ENCODE assay signal across 10 cellular contexts in the genomic region with DNA sequence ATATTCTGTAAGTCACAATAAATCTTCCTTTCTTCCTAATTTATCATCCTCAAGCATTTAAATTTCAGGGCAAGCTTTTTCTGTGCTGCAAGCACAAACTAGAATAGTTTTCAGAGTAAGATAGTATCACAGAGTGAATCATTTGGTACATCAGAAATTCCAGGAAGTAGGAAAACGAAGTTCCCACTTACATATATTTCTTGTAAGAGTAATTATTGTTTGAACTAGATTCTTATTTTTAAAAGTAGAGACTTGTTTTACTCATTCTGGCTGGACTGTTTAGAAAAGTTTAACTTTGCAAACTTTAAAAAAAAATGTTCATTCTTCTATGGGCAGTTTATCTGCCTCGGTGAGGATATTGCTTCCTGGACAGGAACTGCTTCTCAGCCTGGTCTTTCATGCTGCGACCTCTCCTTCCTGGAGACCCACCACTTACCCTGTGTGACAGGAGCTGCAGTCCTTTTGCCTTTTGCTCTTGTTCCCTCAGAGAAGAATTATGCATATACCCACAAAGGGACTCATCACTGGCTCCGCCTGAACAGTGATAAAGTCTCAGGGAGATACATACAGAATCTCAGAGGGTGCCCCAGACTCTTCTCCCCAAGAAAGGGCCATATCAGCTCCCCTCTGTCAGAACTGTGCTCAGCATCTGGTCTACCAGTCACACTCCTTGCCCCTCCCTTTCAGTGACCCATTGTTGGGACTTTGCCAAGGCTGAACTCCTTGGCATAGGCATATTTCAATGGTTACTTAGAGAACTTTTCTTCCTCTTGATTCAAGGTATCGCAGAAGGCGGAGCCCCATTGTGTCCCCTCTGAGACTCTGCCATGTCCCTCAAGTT.
DNase-seq lines count a peak whose midpoint lies in the region; ATAC-seq and TF ChIP-seq lines count a peak whose summit lies in the region.
"Had no signal": no experiment of that assay in that cellular context is flagged by ENCODE, and none has a peak within 500 bp of the region (broad histone marks: within the 10 kb centered on the region; RNA-seq: fewer than 3 reads in every experiment).

No MANE protein-coding gene starts in this region.

- H4K20me1 ChIP-seq in hepatocyte (ENCODE audit: insufficient read depth, poor library complexity, severe bottlenecking): no peaks in the 10 kb centered on the region

- intact Hi-C loops in adrenal gland (cut with DNase I) (loop anchor here in 1 of 2 donors (10.0 kb wide), 1 partner anchor 106 kb away; the partner anchor contains the start of gene CD55), left lung (cut with DNase I) (no loop called here)
- intact Hi-C loops in activated T-helper 2 cell treated with anti-CD3 and anti-CD28 coated beads, Interferon-gamma antibody, Interleukin-2, Interleukin-4, amounts not matched to agents 10 μg/mL and 5 μg/mL and 100 μg/mL, durations not matched to agents 14 hours and 24 hours and 36 hours (cut with micrococcal nuclease): no loop called here

- peaks cover 6% of the 10 kb centered on the region for H3K4me1 Mint-ChIP-seq in activated T-helper 2 cell treated with anti-CD3 and anti-CD28 coated beads, Interferon-gamma antibody, Interleukin-2, Interleukin-4, amounts not matched to agents 10 μg/mL and 5 μg/mL and 100 μg/mL, durations not matched to agents 14 hours and 24 hours and 36 hours (ENCODE audit: low read depth)

- no peaks in the 10 kb centered on the region for H3K36me3 Mint-ChIP-seq in activated T-helper 2 cell treated with anti-CD3 and anti-CD28 coated beads, Interferon-gamma antibody, Interleukin-2, Interleukin-4, amounts not matched to agents 10 μg/mL and 5 μg/mL and 100 μg/mL, durations not matched to agents 14 hours and 24 hours and 36 hours (ENCODE audit: low read depth)

- H3K79me2 ChIP-seq in hepatocyte: no peaks in the 10 kb centered on the region

- H3K9me3 ChIP-seq in adrenal gland (replicated peaks in 1 of 3): peaks cover 0 to 4% (median 4%) of the 10 kb centered on the region in 3 donors
- peaks cover 0 to 13% of the 10 kb centered on the region in 2 donors for H3K9me3 ChIP-seq in left lung
- peaks cover 0 to 10% (median 0%) of the 10 kb centered on the region in 4 donors for H3K9me3 ChIP-seq in upper lobe of left lung
- no peaks in the 10 kb centered on the region for H3K9me3 ChIP-seq in hepatocyte (ENCODE audit: low read depth)

- 30 to 41% (median 34%) methylated on average over 6 of the region's 6 CpGs for WGBS in adrenal gland, 4 donors
- 41 to 49% methylated on average over 6 of the region's 6 CpGs for WGBS in upper lobe of left lung, 2 donors
- WGBS in hepatocyte (ENCODE audit: low lambda C conversion rate, missing lambda C conversion rate): 85% methylated on average over 6 of the region's 6 CpGs

- H3K27me3 ChIP-seq in adrenal gland: no peaks in the 10 kb centered on the region
- H3K27me3 ChIP-seq in left lung: no peaks in the 10 kb centered on the region
- no peaks in the 10 kb centered on the region for H3K27me3 ChIP-seq in upper lobe of left lung
- H3K27me3 ChIP-seq in hepatocyte: no peaks in the 10 kb centered on the region
- H3K27me3 ChIP-seq: right lobe of liver had no signal

- ATAC-seq in left lung: peak; percentile 79
- peak; percentile 49 to 77 for ATAC-seq in upper lobe of left lung (ENCODE audit: low FRiP score in 2 of 2)
- ATAC-seq: activated naive CD4-positive, alpha-beta T cell treated with anti-CD3 and anti-CD28 coated beads, Interleukin-2, amount 50 U/mL, for 72 hours; naive thymus-derived CD8-positive, alpha-beta T cell had no signal

- peak; percentile 11 for DNase-seq in LoVo (ENCODE audit: low spot score)
- DNase-seq in adrenal gland: peak; percentile 56 to 76 (median 62)
- peak in 1 of 2 donors; percentile 53 for DNase-seq in left lung
- peak in 1 of 2 donors; percentile 72 for DNase-seq in upper lobe of left lung
- no peak for DNase-seq in UCSD-AML1 (lab: John Stamatoyannopoulos, UW; ENCODE audit: unreplicated experiment)
- no peak for DNase-seq in activated T-helper 2 cell treated with anti-CD3 and anti-CD28 coated beads, Interferon-gamma antibody, Interleukin-2, Interleukin-4, amounts not matched to agents 10 μg/mL and 5 μg/mL and 100 μg/mL, durations not matched to agents 14 hours and 24 hours and 36 hours (ENCODE audit: low spot score)
- no peak for DNase-seq in hepatocyte (ENCODE audit: low spot score)
- DNase-seq: naive thymus-derived CD8-positive, alpha-beta T cell; right lobe of liver had no signal

- H3K27ac ChIP-seq in adrenal gland (peak overlapping the region in 4 of 5 donors; percentile 46 to 67 (median 56)), left lung (peak overlapping the region; percentile 15 to 60), upper lobe of left lung (peak overlapping the region in 3 of 4 donors; percentile 40 to 68 (median 51)), hepatocyte (no peak overlapping the region)
- H3K27ac ChIP-seq: right lobe of liver had no signal

- TF ChIP-seq POLR2A in adrenal gland (IDR thresholded peaks at IDR 0.05) (no peak), upper lobe of left lung (IDR thresholded peaks at IDR 0.05) (peak in 2 of 4 donors; percentile 16 to 47)

- TF ChIP-seq CTCF in adrenal gland (IDR thresholded peaks at IDR 0.05) (no peak), left lung (IDR thresholded peaks at IDR 0.05) (no peak), upper lobe of left lung (IDR thresholded peaks at IDR 0.05) (no peak), hepatocyte (IDR thresholded peaks at IDR 0.05; ENCODE audit: poor library complexity) (no peak)

- no peak overlapping the region for H3K4me3 Mint-ChIP-seq in activated T-helper 2 cell treated with anti-CD3 and anti-CD28 coated beads, Interferon-gamma antibody, Interleukin-2, Interleukin-4, amounts not matched to agents 10 μg/mL and 5 μg/mL and 100 μg/mL, durations not matched to agents 14 hours and 24 hours and 36 hours (ENCODE audit: low read depth)

- peak overlapping the region in 1 of 4 donors; percentile 32 for H3K4me3 ChIP-seq in adrenal gland
- no peak overlapping the region for H3K4me3 ChIP-seq in left lung
- H3K4me3 ChIP-seq in upper lobe of left lung: peak overlapping the region in 2 of 4 donors; percentile 25 to 27
- H3K4me3 ChIP-seq in hepatocyte: no peak overlapping the region
- H3K4me3 ChIP-seq: right lobe of liver had no signal

- H3K9me2 ChIP-seq in hepatocyte (replicated peaks; ENCODE audit: insufficient read depth): no peaks in the 10 kb centered on the region

- H3K4me1 ChIP-seq in adrenal gland (replicated peaks in 1 of 2) (peaks cover 22 to 36% of the 10 kb centered on the region in 2 donors), left lung (peaks cover 0 to 15% of the 10 kb centered on the region in 2 donors), upper lobe of left lung (peaks cover 0 to 21% (median 5%) of the 10 kb centered on the region in 4 donors), hepatocyte (ENCODE audit: insufficient read depth) (no peaks in the 10 kb centered on the region)
- H3K4me1 ChIP-seq: right lobe of liver had no signal

- no peak overlapping the region for H2AFZ ChIP-seq in hepatocyte

- TF ChIP-seq EP300 in upper lobe of left lung (IDR thresholded peaks at IDR 0.05): no peak

- no peak overlapping the region for H3K4me2 ChIP-seq in hepatocyte

- H3K36me3 ChIP-seq in adrenal gland (replicated peaks in 1 of 2): no peaks in the 10 kb centered on the region
- no peaks in the 10 kb centered on the region for H3K36me3 ChIP-seq in left lung
- H3K36me3 ChIP-seq in upper lobe of left lung: no peaks in the 10 kb centered on the region
- H3K36me3 ChIP-seq in hepatocyte (replicated peaks; ENCODE audit: insufficient read depth, low read depth): no peaks in the 10 kb centered on the region
- H3K36me3 ChIP-seq: right lobe of liver had no signal

- H3K27me3 Mint-ChIP-seq in activated T-helper 2 cell treated with anti-CD3 and anti-CD28 coated beads, Interferon-gamma antibody, Interleukin-2, Interleukin-4, amounts not matched to agents 10 μg/mL and 5 μg/mL and 100 μg/mL, durations not matched to agents 14 hours and 24 hours and 36 hours (ENCODE audit: low read depth): peaks cover 2% of the 10 kb centered on the region

- peaks cover 8% of the 10 kb centered on the region for H3K9me3 Mint-ChIP-seq in activated T-helper 2 cell treated with anti-CD3 and anti-CD28 coated beads, Interferon-gamma antibody, Interleukin-2, Interleukin-4, amounts not matched to agents 10 μg/mL and 5 μg/mL and 100 μg/mL, durations not matched to agents 14 hours and 24 hours and 36 hours

- no peak overlapping the region for H3K27ac Mint-ChIP-seq in activated T-helper 2 cell treated with anti-CD3 and anti-CD28 coated beads, Interferon-gamma antibody, Interleukin-2, Interleukin-4, amounts not matched to agents 10 μg/mL and 5 μg/mL and 100 μg/mL, durations not matched to agents 14 hours and 24 hours and 36 hours
- H3K27ac Mint-ChIP-seq: activated naive CD4-positive, alpha-beta T cell treated with anti-CD3 and anti-CD28 coated beads, Interleukin-2, amount 50 U/mL, for 72 hours had no signal

Comparison
In these comparisons a context has a peak if more than half of its experiments do, and no peak if none do; other contexts are left out.
1. DNase-seq: peak in LoVo (single experiment) and adrenal gland (7 of 7); none in UCSD-AML1 (single experiment), activated T-helper 2 cell treated with anti-CD3 and anti-CD28 coated beads, Interferon-gamma antibody, Interleukin-2, Interleukin-4, amounts not matched to agents 10 μg/mL and 5 μg/mL and 100 μg/mL, durations not matched to agents 14 hours and 24 hours and 36 hours (single experiment) and hepatocyte (single experiment).